Comparison of ENCODE assay signal across 7 cellular contexts in the genomic region with DNA sequence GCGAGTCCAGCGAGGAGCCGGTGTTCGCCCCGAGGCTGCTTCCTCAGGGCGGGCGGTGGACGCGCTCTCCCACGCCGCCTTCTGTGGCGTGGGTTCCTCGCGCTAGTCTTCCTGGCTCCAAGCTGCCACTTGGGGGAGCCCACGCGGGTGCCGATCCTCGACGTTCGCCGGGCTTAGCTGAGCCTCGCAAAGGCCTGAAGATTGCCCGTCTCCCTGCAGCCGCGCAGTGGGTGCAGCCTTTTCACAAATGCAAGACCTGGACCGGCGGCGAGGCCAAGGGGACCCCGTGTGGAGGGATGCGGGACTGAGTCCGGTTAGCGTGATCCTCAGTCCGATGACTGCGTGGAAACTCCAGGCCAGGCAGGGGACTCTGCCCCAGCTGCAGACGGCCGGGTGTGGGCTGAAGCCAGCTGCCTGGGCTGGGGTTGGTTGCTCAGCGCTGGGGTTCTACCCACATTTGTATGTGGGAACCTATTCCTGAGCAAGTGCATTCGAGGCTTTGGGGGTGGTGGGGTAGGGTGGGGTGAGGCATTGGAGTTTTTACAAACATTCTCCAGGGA.
DNase-seq lines count a peak whose midpoint lies in the region; ATAC-seq and TF ChIP-seq lines count a peak whose summit lies in the region.

No MANE protein-coding gene starts in this region.

- peak overlapping the region; percentile 90 for H2AFZ ChIP-seq in DND-41 (ENCODE audit: low read depth, low read length)

- ATAC-seq in DND-41 (ENCODE audit: insufficient read depth, low read depth) (peak; percentile 46), GM19467 (IDR thresholded peaks at IDR 0.05; ENCODE audit: unreplicated experiment) (peak; percentile 19)
- no peak for ATAC-seq in stimulated activated effector memory CD8-positive, alpha-beta T cell treated with anti-CD3 and anti-CD28 coated beads, Interleukin-12 subunit alpha, Interleukin-12 subunit beta, amount 100 ng/mL, for 72 hours

- peaks cover 41% of the 10 kb centered on the region for H3K4me1 ChIP-seq in DND-41 (ENCODE audit: insufficient read depth, low read length)

- DNase-seq in DND-41: no peak
- DNase-seq in LoVo (ENCODE audit: low spot score): peak; percentile 72
- no peak for DNase-seq in activated naive CD4-positive, alpha-beta T cell treated with anti-CD3 and anti-CD28 coated beads, Interleukin-2, amount 10 ng/mL, durations not matched to agents 7 days and 5 days
- no peak for DNase-seq in stimulated activated effector memory CD8-positive, alpha-beta T cell treated with anti-CD3 and anti-CD28 coated beads, Interleukin-12 subunit alpha, Interleukin-12 subunit beta, amount 100 ng/mL, for 72 hours (ENCODE audit: low spot score in 2 of 2)
- no peak for DNase-seq in KBM-7

- H3K4me3 Mint-ChIP-seq in activated naive CD4-positive, alpha-beta T cell treated with anti-CD3 and anti-CD28 coated beads, Interleukin-2, amount 10 ng/mL, durations not matched to agents 7 days and 5 days: peak overlapping the region; percentile 86
- H3K4me3 Mint-ChIP-seq in stimulated activated effector memory CD8-positive, alpha-beta T cell treated with anti-CD3 and anti-CD28 coated beads, Interleukin-12 subunit alpha, Interleukin-12 subunit beta, amount 100 ng/mL, for 72 hours: peak overlapping the region; percentile 87

- peak overlapping the region; percentile 98 for H3K9ac ChIP-seq in DND-41 (ENCODE audit: low read depth, low read length)

- no peaks in the 10 kb centered on the region for H3K9me3 Mint-ChIP-seq in activated naive CD4-positive, alpha-beta T cell treated with anti-CD3 and anti-CD28 coated beads, Interleukin-2, amount 10 ng/mL, durations not matched to agents 7 days and 5 days
- no peaks in the 10 kb centered on the region for H3K9me3 Mint-ChIP-seq in stimulated activated effector memory CD8-positive, alpha-beta T cell treated with anti-CD3 and anti-CD28 coated beads, Interleukin-12 subunit alpha, Interleukin-12 subunit beta, amount 100 ng/mL, for 72 hours

- H3K4me3 ChIP-seq in DND-41 (ENCODE audit: low read depth in 1 of 2, low read length in 2 of 2) (peak overlapping the region; percentile 16 to 88; a peak in 3 of 4 replicates), iPS-18c (ENCODE audit: insufficient read depth, low read depth, low read length) (peak overlapping the region; percentile 87)

- H3K4me1 Mint-ChIP-seq in activated naive CD4-positive, alpha-beta T cell treated with anti-CD3 and anti-CD28 coated beads, Interleukin-2, amount 10 ng/mL, durations not matched to agents 7 days and 5 days: peaks cover 35% of the 10 kb centered on the region
- peaks cover 41% of the 10 kb centered on the region for H3K4me1 Mint-ChIP-seq in stimulated activated effector memory CD8-positive, alpha-beta T cell treated with anti-CD3 and anti-CD28 coated beads, Interleukin-12 subunit alpha, Interleukin-12 subunit beta, amount 100 ng/mL, for 72 hours

- peak overlapping the region; percentile 92 for H3K27ac ChIP-seq in DND-41 (ENCODE audit: low read length)

- in situ Hi-C loops in KBM-7 (cut with MboI; ENCODE audit: low pct_unique_long_range_greater_than_20kb, low sequenced_read_pairs): no loop called here

- peaks cover 18% of the 10 kb centered on the region for H3K27me3 Mint-ChIP-seq in activated naive CD4-positive, alpha-beta T cell treated with anti-CD3 and anti-CD28 coated beads, Interleukin-2, amount 10 ng/mL, durations not matched to agents 7 days and 5 days

- H3K36me3 Mint-ChIP-seq in activated naive CD4-positive, alpha-beta T cell treated with anti-CD3 and anti-CD28 coated beads, Interleukin-2, amount 10 ng/mL, durations not matched to agents 7 days and 5 days: peaks cover 4% of the 10 kb centered on the region
- H3K36me3 Mint-ChIP-seq in stimulated activated effector memory CD8-positive, alpha-beta T cell treated with anti-CD3 and anti-CD28 coated beads, Interleukin-12 subunit alpha, Interleukin-12 subunit beta, amount 100 ng/mL, for 72 hours: peaks cover 30% of the 10 kb centered on the region

- H4K20me1 ChIP-seq in DND-41 (ENCODE audit: insufficient read depth, low read length): no peaks in the 10 kb centered on the region

- no peaks in the 10 kb centered on the region; the same call in 1 of the 2 replicates for H3K36me3 ChIP-seq in DND-41 (ENCODE audit: insufficient read depth, low read length)

- H3K27ac Mint-ChIP-seq in activated naive CD4-positive, alpha-beta T cell treated with anti-CD3 and anti-CD28 coated beads, Interleukin-2, amount 10 ng/mL, durations not matched to agents 7 days and 5 days: peak overlapping the region; percentile 97
- H3K27ac Mint-ChIP-seq in stimulated activated effector memory CD8-positive, alpha-beta T cell treated with anti-CD3 and anti-CD28 coated beads, Interleukin-12 subunit alpha, Interleukin-12 subunit beta, amount 100 ng/mL, for 72 hours: peak overlapping the region; percentile 100

- no peaks in the 10 kb centered on the region for H3K9me3 ChIP-seq in DND-41 (ENCODE audit: insufficient read depth, low read length, severe bottlenecking)
- peaks cover 2% of the 10 kb centered on the region for H3K9me3 ChIP-seq in iPS-18c (ENCODE audit: control insufficient read depth, insufficient read depth, low read length)

- peak overlapping the region; percentile 89 for H3K4me2 ChIP-seq in DND-41 (ENCODE audit: insufficient read depth, low read length)

- CTCF ChIA-PET in activated naive CD4-positive, alpha-beta T cell treated with anti-CD3 and anti-CD28 coated beads, Interleukin-2, amount 10 ng/mL, durations not matched to agents 7 days and 5 days (lab: Charles Lee): interaction anchor here (1.0 to 2.7 kb wide), 12 partner anchors 9 to 209 kb away, joined by 3 to 15 read pairs (median 7); no protein-coding TSS in a partner anchor

- H3K79me2 ChIP-seq in DND-41 (ENCODE audit: insufficient read depth, low read length): peaks cover 10% of the 10 kb centered on the region

- no peaks in the 10 kb centered on the region for H3K27me3 ChIP-seq in DND-41 (ENCODE audit: insufficient read depth, low read length, poor library complexity)

- peak; percentile 66 for TF ChIP-seq CTCF in DND-41 (IDR thresholded peaks at IDR 0.05; ENCODE audit: borderline replicate concordance, extremely low read depth, low read length, poor library complexity, severe bottlenecking)
